Comparison of ENCODE assay signal across 2 cellular contexts in genomic region chr16:3174618-3175148, GRCh38.
TF ChIP-seq lines count a peak whose summit lies in the region.

No MANE protein-coding gene starts in this region.

TF ChIP-seq in A549, 52 proteins besides CTCF, POLR2A, EP300 and RAD21 (continued from another document):
- TF ChIP-seq REST (IDR thresholded peaks at IDR 0.05) = no peak
- TF ChIP-seq JUN (IDR thresholded peaks at IDR 0.05) = no peak
- TF ChIP-seq HOXB5 (CRISPR knock-in tag; IDR thresholded peaks at IDR 0.05) = no peak
- TF ChIP-seq HES2 (IDR thresholded peaks at IDR 0.05) = no peak

TF ChIP-seq in HEK293, 187 proteins besides CTCF, POLR2A, EP300 and RAD21 (continued from another document):
- peak; percentile 8; the same call in 1 of the 2 replicates for TF ChIP-seq ZNF341 (tag by site-specific recombination; IDR thresholded peaks at IDR 0.05; ENCODE audit: low read depth)
